ENCODE assay signal across 1 cellular context in the genomic region with DNA sequence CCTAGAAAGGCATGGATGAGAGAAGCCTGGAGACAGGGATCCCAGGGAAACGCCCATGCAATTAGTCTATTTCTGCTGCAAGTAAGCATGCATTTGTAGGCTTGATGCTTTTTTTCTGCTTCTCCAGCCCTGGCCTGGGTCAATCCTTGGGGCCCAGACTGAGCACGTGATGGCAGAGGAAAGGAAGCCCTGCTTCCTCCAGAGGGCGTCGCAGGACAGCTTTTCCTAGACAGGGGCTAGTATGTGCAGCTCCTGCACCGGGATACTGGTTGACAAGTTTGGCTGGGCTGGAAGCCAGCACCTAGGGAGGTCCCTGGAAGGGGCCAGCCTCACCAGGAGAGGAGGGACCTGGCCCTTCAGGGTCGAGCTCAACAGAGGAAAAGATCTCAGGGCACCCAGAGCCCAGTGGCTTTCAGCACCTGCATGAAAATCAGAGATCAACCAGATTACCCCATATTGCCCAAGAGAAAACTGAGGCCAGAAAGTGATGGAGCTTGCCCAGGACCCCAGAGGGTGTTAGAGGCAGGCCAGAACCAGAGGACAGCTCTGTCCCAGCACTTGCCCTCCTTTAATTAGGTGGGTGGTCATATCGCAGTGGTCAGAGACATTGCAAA.
TF ChIP-seq lines count a peak whose summit lies in the region.

No MANE protein-coding gene starts in this region.

TF ChIP-seq in HepG2, 621 proteins besides CTCF, POLR2A, EP300 and RAD21 (continued from another document and continues in another):
- no peak for TF ChIP-seq ZNF326 (CRISPR knock-in tag; IDR thresholded peaks at IDR 0.05; ENCODE audit: borderline replicate concordance)
- TF ChIP-seq, protein P1, sequence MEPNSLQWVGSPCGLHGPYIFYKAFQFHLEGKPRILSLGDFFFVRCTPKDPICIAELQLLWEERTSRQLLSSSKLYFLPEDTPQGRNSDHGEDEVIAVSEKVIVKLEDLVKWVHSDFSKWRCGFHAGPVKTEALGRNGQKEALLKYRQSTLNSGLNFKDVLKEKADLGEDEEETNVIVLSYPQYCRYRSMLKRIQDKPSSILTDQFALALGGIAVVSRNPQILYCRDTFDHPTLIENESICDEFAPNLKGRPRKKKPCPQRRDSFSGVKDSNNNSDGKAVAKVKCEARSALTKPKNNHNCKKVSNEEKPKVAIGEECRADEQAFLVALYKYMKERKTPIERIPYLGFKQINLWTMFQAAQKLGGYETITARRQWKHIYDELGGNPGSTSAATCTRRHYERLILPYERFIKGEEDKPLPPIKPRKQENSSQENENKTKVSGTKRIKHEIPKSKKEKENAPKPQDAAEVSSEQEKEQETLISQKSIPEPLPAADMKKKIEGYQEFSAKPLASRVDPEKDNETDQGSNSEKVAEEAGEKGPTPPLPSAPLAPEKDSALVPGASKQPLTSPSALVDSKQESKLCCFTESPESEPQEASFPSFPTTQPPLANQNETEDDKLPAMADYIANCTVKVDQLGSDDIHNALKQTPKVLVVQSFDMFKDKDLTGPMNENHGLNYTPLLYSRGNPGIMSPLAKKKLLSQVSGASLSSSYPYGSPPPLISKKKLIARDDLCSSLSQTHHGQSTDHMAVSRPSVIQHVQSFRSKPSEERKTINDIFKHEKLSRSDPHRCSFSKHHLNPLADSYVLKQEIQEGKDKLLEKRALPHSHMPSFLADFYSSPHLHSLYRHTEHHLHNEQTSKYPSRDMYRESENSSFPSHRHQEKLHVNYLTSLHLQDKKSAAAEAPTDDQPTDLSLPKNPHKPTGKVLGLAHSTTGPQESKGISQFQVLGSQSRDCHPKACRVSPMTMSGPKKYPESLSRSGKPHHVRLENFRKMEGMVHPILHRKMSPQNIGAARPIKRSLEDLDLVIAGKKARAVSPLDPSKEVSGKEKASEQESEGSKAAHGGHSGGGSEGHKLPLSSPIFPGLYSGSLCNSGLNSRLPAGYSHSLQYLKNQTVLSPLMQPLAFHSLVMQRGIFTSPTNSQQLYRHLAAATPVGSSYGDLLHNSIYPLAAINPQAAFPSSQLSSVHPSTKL (CRISPR knock-in tag; IDR thresholded peaks at IDR 0.05) = peak; percentile 28; the same call in 1 of the 2 replicates
- no peak for TF ChIP-seq CENPT (CRISPR knock-in tag; IDR thresholded peaks at IDR 0.05; ENCODE audit: low read depth)
- TF ChIP-seq ZNF772 (CRISPR knock-in tag; IDR thresholded peaks at IDR 0.05) = no peak
- no peak for TF ChIP-seq ELF3 (CRISPR knock-in tag; IDR thresholded peaks at IDR 0.05)
- TF ChIP-seq ZNF883 (CRISPR knock-in tag; IDR thresholded peaks at IDR 0.05; ENCODE audit: not compliant biosample characterization) = no peak
- peak; percentile 50; the same call in 1 of the 2 replicates for TF ChIP-seq KDM2A (CRISPR knock-in tag; IDR thresholded peaks at IDR 0.05; ENCODE audit: borderline replicate concordance, low read depth)
- no peak for TF ChIP-seq IKZF4 (CRISPR knock-in tag; IDR thresholded peaks at IDR 0.05; ENCODE audit: borderline replicate concordance, low read depth, not compliant biosample characterization)
- no peak for TF ChIP-seq SP5 (CRISPR knock-in tag; IDR thresholded peaks at IDR 0.05; ENCODE audit: borderline replicate concordance, low read depth)
- 0 out of 2 replicates have a peak, but pooled peaks have one; percentile 35 for TF ChIP-seq SMAD3 (CRISPR knock-in tag; IDR thresholded peaks at IDR 0.05)
- no peak for TF ChIP-seq NFYB (CRISPR knock-in tag; IDR thresholded peaks at IDR 0.05)
- TF ChIP-seq, protein P2, sequence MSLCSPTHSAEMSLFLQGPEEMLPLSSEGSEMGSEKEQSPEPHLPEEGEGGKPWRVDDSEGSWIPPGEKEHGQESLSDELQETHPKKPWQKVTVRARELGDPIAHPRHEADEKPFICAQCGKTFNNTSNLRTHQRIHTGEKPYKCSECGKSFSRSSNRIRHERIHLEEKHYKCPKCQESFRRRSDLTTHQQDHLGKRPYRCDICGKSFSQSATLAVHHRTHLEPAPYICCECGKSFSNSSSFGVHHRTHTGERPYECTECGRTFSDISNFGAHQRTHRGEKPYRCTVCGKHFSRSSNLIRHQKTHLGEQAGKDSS (CRISPR knock-in tag; IDR thresholded peaks at IDR 0.05; ENCODE audit: borderline replicate concordance, low read depth) = no peak
- no peak for TF ChIP-seq ZNF335 (CRISPR knock-in tag; IDR thresholded peaks at IDR 0.05)
- no peak for TF ChIP-seq NRL (CRISPR knock-in tag; IDR thresholded peaks at IDR 0.05; ENCODE audit: borderline replicate concordance)
- TF ChIP-seq, protein P3, sequence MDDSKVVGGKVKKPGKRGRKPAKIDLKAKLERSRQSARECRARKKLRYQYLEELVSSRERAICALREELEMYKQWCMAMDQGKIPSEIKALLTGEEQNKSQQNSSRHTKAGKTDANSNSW (CRISPR knock-in tag; IDR thresholded peaks at IDR 0.05; ENCODE audit: borderline replicate concordance) = no peak
- no peak for TF ChIP-seq TAF15 (IDR thresholded peaks at IDR 0.05; ENCODE audit: low read depth, low read length, poor library complexity, severe bottlenecking)
- TF ChIP-seq FOXJ3 (CRISPR knock-in tag; IDR thresholded peaks at IDR 0.05; ENCODE audit: borderline replicate concordance) = no peak
- TF ChIP-seq SPEN (CRISPR knock-in tag; IDR thresholded peaks at IDR 0.05; ENCODE audit: low read depth) = 0 out of 2 replicates have a peak, but pooled peaks have one; percentile 24
- TF ChIP-seq RXRB (CRISPR knock-in tag; IDR thresholded peaks at IDR 0.05; ENCODE audit: borderline replicate concordance) = peak; percentile 26; the same call in 1 of the 2 replicates
- no peak for TF ChIP-seq TEAD3 (CRISPR knock-in tag; optimal IDR thresholded peaks at IDR 0.05; ENCODE audit: borderline replicate concordance)
- no peak for TF ChIP-seq SMARCE1 (IDR thresholded peaks at IDR 0.05; ENCODE audit: borderline replicate concordance)
- TF ChIP-seq, protein P4, sequence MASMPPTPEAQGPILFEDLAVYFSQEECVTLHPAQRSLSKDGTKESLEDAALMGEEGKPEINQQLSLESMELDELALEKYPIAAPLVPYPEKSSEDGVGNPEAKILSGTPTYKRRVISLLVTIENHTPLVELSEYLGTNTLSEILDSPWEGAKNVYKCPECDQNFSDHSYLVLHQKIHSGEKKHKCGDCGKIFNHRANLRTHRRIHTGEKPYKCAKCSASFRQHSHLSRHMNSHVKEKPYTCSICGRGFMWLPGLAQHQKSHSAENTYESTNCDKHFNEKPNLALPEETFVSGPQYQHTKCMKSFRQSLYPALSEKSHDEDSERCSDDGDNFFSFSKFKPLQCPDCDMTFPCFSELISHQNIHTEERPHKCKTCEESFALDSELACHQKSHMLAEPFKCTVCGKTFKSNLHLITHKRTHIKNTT (CRISPR knock-in tag; IDR thresholded peaks at IDR 0.05) = no peak
- no peak for TF ChIP-seq ATF7-NPFF (CRISPR knock-in tag; IDR thresholded peaks at IDR 0.05; ENCODE audit: low read depth)
- no peak; the same call in 1 of the 2 replicates for TF ChIP-seq KDM5B (CRISPR knock-in tag; IDR thresholded peaks at IDR 0.05; ENCODE audit: borderline replicate concordance)
- TF ChIP-seq, protein P5, sequence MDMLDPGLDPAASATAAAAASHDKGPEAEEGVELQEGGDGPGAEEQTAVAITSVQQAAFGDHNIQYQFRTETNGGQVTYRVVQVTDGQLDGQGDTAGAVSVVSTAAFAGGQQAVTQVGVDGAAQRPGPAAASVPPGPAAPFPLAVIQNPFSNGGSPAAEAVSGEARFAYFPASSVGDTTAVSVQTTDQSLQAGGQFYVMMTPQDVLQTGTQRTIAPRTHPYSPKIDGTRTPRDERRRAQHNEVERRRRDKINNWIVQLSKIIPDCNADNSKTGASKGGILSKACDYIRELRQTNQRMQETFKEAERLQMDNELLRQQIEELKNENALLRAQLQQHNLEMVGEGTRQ (IDR thresholded peaks at IDR 0.05; ENCODE audit: low read depth, low read length) = peak; percentile 87
- TF ChIP-seq, protein P5 (CRISPR knock-in tag; IDR thresholded peaks at IDR 0.05; ENCODE audit: borderline replicate concordance) = peak; percentile 88; the same call in 1 of the 2 replicates
- no peak for TF ChIP-seq CEBPB (IDR thresholded peaks at IDR 0.05; ENCODE audit: borderline replicate concordance, low read depth, low read length)
- no peak for TF ChIP-seq DPF2 (CRISPR knock-in tag; IDR thresholded peaks at IDR 0.05; ENCODE audit: borderline replicate concordance, low read depth)
- TF ChIP-seq, protein P6, sequence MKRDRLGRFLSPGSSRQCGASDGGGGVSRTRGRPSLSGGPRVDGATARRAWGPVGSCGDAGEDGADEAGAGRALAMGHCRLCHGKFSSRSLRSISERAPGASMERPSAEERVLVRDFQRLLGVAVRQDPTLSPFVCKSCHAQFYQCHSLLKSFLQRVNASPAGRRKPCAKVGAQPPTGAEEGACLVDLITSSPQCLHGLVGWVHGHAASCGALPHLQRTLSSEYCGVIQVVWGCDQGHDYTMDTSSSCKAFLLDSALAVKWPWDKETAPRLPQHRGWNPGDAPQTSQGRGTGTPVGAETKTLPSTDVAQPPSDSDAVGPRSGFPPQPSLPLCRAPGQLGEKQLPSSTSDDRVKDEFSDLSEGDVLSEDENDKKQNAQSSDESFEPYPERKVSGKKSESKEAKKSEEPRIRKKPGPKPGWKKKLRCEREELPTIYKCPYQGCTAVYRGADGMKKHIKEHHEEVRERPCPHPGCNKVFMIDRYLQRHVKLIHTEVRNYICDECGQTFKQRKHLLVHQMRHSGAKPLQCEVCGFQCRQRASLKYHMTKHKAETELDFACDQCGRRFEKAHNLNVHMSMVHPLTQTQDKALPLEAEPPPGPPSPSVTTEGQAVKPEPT (CRISPR knock-in tag; IDR thresholded peaks at IDR 0.05; ENCODE audit: low read depth) = no peak
- TF ChIP-seq ZNF382 (CRISPR knock-in tag; IDR thresholded peaks at IDR 0.05; ENCODE audit: borderline replicate concordance) = no peak
- TF ChIP-seq SALL1 (CRISPR knock-in tag; IDR thresholded peaks at IDR 0.05) = peak; percentile 40; the same call in 1 of the 2 replicates
- no peak for TF ChIP-seq SIX1 (CRISPR knock-in tag; IDR thresholded peaks at IDR 0.05; ENCODE audit: borderline replicate concordance)
- TF ChIP-seq, protein P7, sequence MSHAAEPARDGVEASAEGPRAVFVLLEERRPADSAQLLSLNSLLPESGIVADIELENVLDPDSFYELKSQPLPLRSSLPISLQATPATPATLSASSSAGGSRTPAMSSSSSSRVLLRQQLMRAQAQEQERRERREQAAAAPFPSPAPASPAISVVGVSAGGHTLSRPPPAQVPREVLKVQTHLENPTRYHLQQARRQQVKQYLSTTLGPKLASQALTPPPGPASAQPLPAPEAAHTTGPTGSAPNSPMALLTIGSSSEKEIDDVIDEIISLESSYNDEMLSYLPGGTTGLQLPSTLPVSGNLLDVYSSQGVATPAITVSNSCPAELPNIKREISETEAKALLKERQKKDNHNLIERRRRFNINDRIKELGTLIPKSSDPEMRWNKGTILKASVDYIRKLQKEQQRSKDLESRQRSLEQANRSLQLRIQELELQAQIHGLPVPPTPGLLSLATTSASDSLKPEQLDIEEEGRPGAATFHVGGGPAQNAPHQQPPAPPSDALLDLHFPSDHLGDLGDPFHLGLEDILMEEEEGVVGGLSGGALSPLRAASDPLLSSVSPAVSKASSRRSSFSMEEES (CRISPR knock-in tag; IDR thresholded peaks at IDR 0.05) = peak; percentile 92
- peak; percentile 96 for TF ChIP-seq STAG1 (CRISPR knock-in tag; IDR thresholded peaks at IDR 0.05)
- TF ChIP-seq POLR2AphosphoS5 (IDR thresholded peaks at IDR 0.05; ENCODE audit: low read depth, low read length) = no peak
- no peak for TF ChIP-seq AHR (CRISPR knock-in tag; IDR thresholded peaks at IDR 0.05)
- no peak for TF ChIP-seq FOSL1 (CRISPR knock-in tag; IDR thresholded peaks at IDR 0.05; ENCODE audit: borderline replicate concordance)
- TF ChIP-seq ZNF138 (CRISPR knock-in tag; IDR thresholded peaks at IDR 0.05; ENCODE audit: low read depth) = peak; percentile 59; the same call in 1 of the 2 replicates
- TF ChIP-seq, protein P8, sequence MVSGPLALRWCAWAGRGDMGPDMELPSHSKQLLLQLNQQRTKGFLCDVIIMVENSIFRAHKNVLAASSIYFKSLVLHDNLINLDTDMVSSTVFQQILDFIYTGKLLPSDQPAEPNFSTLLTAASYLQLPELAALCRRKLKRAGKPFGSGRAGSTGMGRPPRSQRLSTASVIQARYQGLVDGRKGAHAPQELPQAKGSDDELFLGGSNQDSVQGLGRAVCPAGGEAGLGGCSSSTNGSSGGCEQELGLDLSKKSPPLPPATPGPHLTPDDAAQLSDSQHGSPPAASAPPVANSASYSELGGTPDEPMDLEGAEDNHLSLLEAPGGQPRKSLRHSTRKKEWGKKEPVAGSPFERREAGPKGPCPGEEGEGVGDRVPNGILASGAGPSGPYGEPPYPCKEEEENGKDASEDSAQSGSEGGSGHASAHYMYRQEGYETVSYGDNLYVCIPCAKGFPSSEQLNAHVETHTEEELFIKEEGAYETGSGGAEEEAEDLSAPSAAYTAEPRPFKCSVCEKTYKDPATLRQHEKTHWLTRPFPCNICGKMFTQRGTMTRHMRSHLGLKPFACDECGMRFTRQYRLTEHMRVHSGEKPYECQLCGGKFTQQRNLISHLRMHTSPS (CRISPR knock-in tag; IDR thresholded peaks at IDR 0.05; ENCODE audit: low read depth) = no peak
- TF ChIP-seq SMC3 (IDR thresholded peaks at IDR 0.05; ENCODE audit: low read length) = peak; percentile 85
- no peak for TF ChIP-seq TBX2 (CRISPR knock-in tag; IDR thresholded peaks at IDR 0.05; ENCODE audit: borderline replicate concordance)
- TF ChIP-seq ZNF775 (CRISPR knock-in tag; IDR thresholded peaks at IDR 0.05; ENCODE audit: borderline replicate concordance) = no peak
- no peak for TF ChIP-seq ZSCAN12 (CRISPR knock-in tag; IDR thresholded peaks at IDR 0.05)
- no peak for TF ChIP-seq CBX1 (IDR thresholded peaks at IDR 0.05; ENCODE audit: low read depth)
- no peak for TF ChIP-seq ADNP (CRISPR knock-in tag; IDR thresholded peaks at IDR 0.05)
- TF ChIP-seq, protein P9, sequence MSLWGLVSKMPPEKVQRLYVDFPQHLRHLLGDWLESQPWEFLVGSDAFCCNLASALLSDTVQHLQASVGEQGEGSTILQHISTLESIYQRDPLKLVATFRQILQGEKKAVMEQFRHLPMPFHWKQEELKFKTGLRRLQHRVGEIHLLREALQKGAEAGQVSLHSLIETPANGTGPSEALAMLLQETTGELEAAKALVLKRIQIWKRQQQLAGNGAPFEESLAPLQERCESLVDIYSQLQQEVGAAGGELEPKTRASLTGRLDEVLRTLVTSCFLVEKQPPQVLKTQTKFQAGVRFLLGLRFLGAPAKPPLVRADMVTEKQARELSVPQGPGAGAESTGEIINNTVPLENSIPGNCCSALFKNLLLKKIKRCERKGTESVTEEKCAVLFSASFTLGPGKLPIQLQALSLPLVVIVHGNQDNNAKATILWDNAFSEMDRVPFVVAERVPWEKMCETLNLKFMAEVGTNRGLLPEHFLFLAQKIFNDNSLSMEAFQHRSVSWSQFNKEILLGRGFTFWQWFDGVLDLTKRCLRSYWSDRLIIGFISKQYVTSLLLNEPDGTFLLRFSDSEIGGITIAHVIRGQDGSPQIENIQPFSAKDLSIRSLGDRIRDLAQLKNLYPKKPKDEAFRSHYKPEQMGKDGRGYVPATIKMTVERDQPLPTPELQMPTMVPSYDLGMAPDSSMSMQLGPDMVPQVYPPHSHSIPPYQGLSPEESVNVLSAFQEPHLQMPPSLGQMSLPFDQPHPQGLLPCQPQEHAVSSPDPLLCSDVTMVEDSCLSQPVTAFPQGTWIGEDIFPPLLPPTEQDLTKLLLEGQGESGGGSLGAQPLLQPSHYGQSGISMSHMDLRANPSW (CRISPR knock-in tag; IDR thresholded peaks at IDR 0.05; ENCODE audit: borderline replicate concordance) = no peak
- no peak for TF ChIP-seq SOX6 (IDR thresholded peaks at IDR 0.05)
- TF ChIP-seq SOX6 (CRISPR knock-in tag; IDR thresholded peaks at IDR 0.05) = 0 out of 2 replicates have a peak, but pooled peaks have one; percentile 36
